In the genomic region with DNA sequence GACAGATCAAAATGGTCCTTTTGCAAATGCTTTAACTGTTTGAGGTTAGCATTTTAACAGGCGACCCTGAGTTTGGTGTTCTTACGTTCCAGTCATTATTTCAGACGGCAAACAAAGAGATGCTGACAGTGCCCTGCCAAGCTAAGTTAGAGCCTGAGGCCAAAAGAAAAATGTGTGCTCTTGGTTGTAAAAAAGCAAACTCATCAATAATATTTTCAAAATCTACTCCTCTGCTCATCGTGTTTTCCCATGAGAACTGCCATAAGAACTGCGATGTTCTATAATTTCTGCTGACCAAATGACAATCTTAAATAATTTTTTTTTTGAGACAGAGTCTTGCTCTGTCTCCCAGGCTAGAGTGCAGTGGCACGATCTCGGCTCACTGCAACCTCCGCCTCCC, we compare ENCODE assay signal across 31 cellular contexts.
"Had no signal": no experiment of that assay in that cellular context is flagged by ENCODE, and none has a peak within 500 bp of the region (broad histone marks: within the 10 kb centered on the region; RNA-seq: fewer than 3 reads in every experiment).

No MANE protein-coding gene starts in this region.

- H3K27ac ChIP-seq: body of pancreas, brain microvascular endothelial cell, breast epithelium, WERI-Rb-1 had no signal

- FAIRE-seq: TTC549 had no signal

- H3K4me1 ChIP-seq: body of pancreas, breast epithelium had no signal

- H3K4me3 ChIP-seq: body of pancreas, breast epithelium had no signal

- H3K27me3 ChIP-seq: body of pancreas, brain microvascular endothelial cell had no signal

- DNase-seq: activated CD4-positive, alpha-beta memory T cell treated with anti-CD3 and anti-CD28 coated beads, Interleukin-2, amount 10 ng/mL, durations not matched to agents 7 days and 5 days; activated CD4-positive, alpha-beta T cell treated with anti-CD3 and anti-CD28 coated beads for 1 hour; activated CD4-positive, alpha-beta T cell treated with anti-CD3 and anti-CD28 coated beads for 36 hours; activated CD4-positive, alpha-beta T cell treated with anti-CD3 and anti-CD28 coated beads for 48 hours; activated CD4-positive, alpha-beta T cell treated with anti-CD3 and anti-CD28 coated beads, Interleukin-2, amount 10 ng/mL, durations not matched to agents 7 days and 5 days; activated CD4-positive, alpha-beta T cell treated with anti-CD3 and anti-CD28 coated beads, Interleukin-2, amount 50 U/mL, for 48 hours; activated CD4-positive, CD25-positive, alpha-beta regulatory T cell; activated CD8-positive, alpha-beta memory T cell treated with anti-CD3 and anti-CD28 coated beads for 24 hours; activated CD8-positive, alpha-beta memory T cell treated with anti-CD3 and anti-CD28 coated beads, Interleukin-2, amount 10 ng/mL, durations not matched to agents 7 days and 5 days; activated CD8-positive, alpha-beta memory T cell treated with anti-CD3 and anti-CD28 coated beads, Interleukin-2, amount 50 U/mL, for 48 hours; activated CD8-positive, alpha-beta T cell treated with anti-CD3 and anti-CD28 coated beads, Interleukin-2, amount 10 ng/mL, durations not matched to agents 7 days and 5 days; activated effector memory CD4-positive, alpha-beta T cell treated with Interleukin-2 at 50 U/mL for 16 hours; activated gamma-delta T cell; activated naive CD4-positive, alpha-beta T cell treated with anti-CD3 and anti-CD28 coated beads, Interleukin-2, amount 10 ng/mL, durations not matched to agents 7 days and 5 days; activated naive CD4-positive, alpha-beta T cell treated with Interleukin-2 at 50 U/mL for 16 hours; activated naive CD8-positive, alpha-beta T cell treated with anti-CD3 and anti-CD28 coated beads, Interleukin-2, amount 10 ng/mL, durations not matched to agents 7 days and 5 days; activated naive CD8-positive, alpha-beta T cell treated with anti-CD3 and anti-CD28 coated beads, Interleukin-2, amount 50 U/mL, for 24 hours; activated T-cell treated with anti-CD3 and anti-CD28 coated beads, Interleukin-2, amount 50 U/mL, for 24 hours; activated T-cell treated with anti-CD3 and anti-CD28 coated beads, Interleukin-2, amount 50 U/mL, for 48 hours; aorta; body of pancreas; brain microvascular endothelial cell; central memory CD4-positive, alpha-beta T cell; T-helper 1 cell; T-helper 2 cell; T-helper 9 cell; WERI-Rb-1 had no signal

- ATAC-seq: activated CD4-positive, alpha-beta T cell treated with anti-CD3 and anti-CD28 coated beads for 36 hours; activated CD4-positive, CD25-positive, alpha-beta regulatory T cell treated with anti-CD3 and anti-CD28 coated beads, Interleukin-2, amount 50 U/mL, for 24 hours; activated CD8-positive, alpha-beta memory T cell treated with anti-CD3 and anti-CD28 coated beads, Interleukin-2, amount 10 ng/mL, durations not matched to agents 7 days and 5 days; activated CD8-positive, alpha-beta T cell treated with anti-CD3 and anti-CD28 coated beads, Interleukin-2, amount 10 ng/mL, durations not matched to agents 7 days and 5 days; activated naive CD8-positive, alpha-beta T cell treated with anti-CD3 and anti-CD28 coated beads, Interleukin-2, amount 50 U/mL, for 24 hours; body of pancreas; WTC11 had no signal

- H3K9me3 ChIP-seq: body of pancreas, breast epithelium had no signal

- H3K36me3 ChIP-seq: brain microvascular endothelial cell, breast epithelium, WERI-Rb-1 had no signal
